18 cellular contexts compared by ENCODE assay signal in genomic region chr5:99191181-99191775, GRCh38.
"Had no signal": no experiment of that assay in that cellular context is flagged by ENCODE, and none has a peak within 500 bp of the region (broad histone marks: within the 10 kb centered on the region; RNA-seq: fewer than 3 reads in every experiment).

No MANE protein-coding gene starts in this region.

- H3K4me1 Mint-ChIP-seq: activated naive CD8-positive, alpha-beta T cell treated with anti-CD3 and anti-CD28 coated beads, Interleukin-2, amount 50 U/mL, for 24 hours; naive thymus-derived CD4-positive, alpha-beta T cell had no signal

- H3K36me3 Mint-ChIP-seq: immature natural killer cell; naive thymus-derived CD4-positive, alpha-beta T cell had no signal

- H3K27ac Mint-ChIP-seq: activated CD8-positive, alpha-beta T cell treated with anti-CD3 and anti-CD28 coated beads for 36 hours; activated naive CD8-positive, alpha-beta T cell treated with anti-CD3 and anti-CD28 coated beads, Interleukin-2, amount 50 U/mL, for 24 hours; activated T-cell treated with anti-CD3 and anti-CD28 coated beads, Interleukin-2, amount 50 U/mL, for 72 hours; dendritic cell treated with granulocyte-macrophage colony-stimulating factor and Interleukin-4, amounts not matched to agents 40 ng/mL and 50 ng/mL, for 4 days; immature natural killer cell; naive thymus-derived CD4-positive, alpha-beta T cell; stimulated activated naive CD8-positive, alpha-beta T cell treated with anti-CD3 and anti-CD28 coated beads, Interleukin-15, Interleukin-2, amounts not matched to agents 100 ng/mL and 50 ng/mL, for 24 hours had no signal

- H3K9me3 Mint-ChIP-seq: activated CD8-positive, alpha-beta T cell treated with anti-CD3 and anti-CD28 coated beads for 36 hours; activated naive CD8-positive, alpha-beta T cell treated with anti-CD3 and anti-CD28 coated beads, Interleukin-2, amount 50 U/mL, for 24 hours; activated T-cell treated with anti-CD3 and anti-CD28 coated beads, Interleukin-2, amount 50 U/mL, for 72 hours; central memory CD8-positive, alpha-beta T cell; dendritic cell treated with granulocyte-macrophage colony-stimulating factor and Interleukin-4, amounts not matched to agents 40 ng/mL and 50 ng/mL, for 4 days; stimulated activated naive CD8-positive, alpha-beta T cell treated with anti-CD3 and anti-CD28 coated beads, Interleukin-15, Interleukin-2, amounts not matched to agents 100 ng/mL and 50 ng/mL, for 24 hours had no signal

- H3K27me3 Mint-ChIP-seq: activated naive CD8-positive, alpha-beta T cell treated with anti-CD3 and anti-CD28 coated beads, Interleukin-2, amount 50 U/mL, for 24 hours; central memory CD8-positive, alpha-beta T cell; stimulated activated naive CD8-positive, alpha-beta T cell treated with anti-CD3 and anti-CD28 coated beads, Interleukin-15, Interleukin-2, amounts not matched to agents 100 ng/mL and 50 ng/mL, for 24 hours had no signal

- DNase-seq: activated CD4-positive, alpha-beta T cell treated with anti-CD3 and anti-CD28 coated beads for 4 hours; activated CD8-positive, alpha-beta memory T cell treated with anti-CD3 and anti-CD28 coated beads, Interleukin-2, amount 50 U/mL, for 4 hours; activated CD8-positive, alpha-beta T cell treated with anti-CD3 and anti-CD28 coated beads for 36 hours; activated naive CD8-positive, alpha-beta T cell treated with anti-CD3 and anti-CD28 coated beads, Interleukin-2, amount 50 U/mL, for 24 hours; activated T-cell treated with anti-CD3 and anti-CD28 coated beads, Interleukin-2, amount 50 U/mL, for 72 hours; body of pancreas; erythroblast; immature natural killer cell; left cardiac atrium; mammary epithelial cell; naive thymus-derived CD4-positive, alpha-beta T cell; nucleus accumbens; stimulated activated CD4-positive, alpha-beta T cell treated with anti-CD3 and anti-CD28 coated beads, Interleukin-15, amount 100 ng/mL, for 24 hours; stimulated activated CD4-positive, alpha-beta T cell treated with anti-CD3 and anti-CD28 coated beads, Interleukin-4, amount 100 ng/mL, for 24 hours; T-helper 9 cell had no signal

- H3K4me3 ChIP-seq: body of pancreas had no signal

- H3K4me3 Mint-ChIP-seq: activated CD8-positive, alpha-beta T cell treated with anti-CD3 and anti-CD28 coated beads for 36 hours; activated naive CD8-positive, alpha-beta T cell treated with anti-CD3 and anti-CD28 coated beads, Interleukin-2, amount 50 U/mL, for 24 hours; activated T-cell treated with anti-CD3 and anti-CD28 coated beads, Interleukin-2, amount 50 U/mL, for 72 hours; central memory CD8-positive, alpha-beta T cell; dendritic cell treated with granulocyte-macrophage colony-stimulating factor and Interleukin-4, amounts not matched to agents 40 ng/mL and 50 ng/mL, for 4 days; immature natural killer cell; naive thymus-derived CD4-positive, alpha-beta T cell; stimulated activated naive CD8-positive, alpha-beta T cell treated with anti-CD3 and anti-CD28 coated beads, Interleukin-15, Interleukin-2, amounts not matched to agents 100 ng/mL and 50 ng/mL, for 24 hours had no signal
